1 cellular context compared by ENCODE assay signal in genomic region chr19:55242517-55242916, GRCh38.
TF ChIP-seq lines count a peak whose summit lies in the region.

No MANE protein-coding gene starts in this region.

TF ChIP-seq in H1, 55 proteins besides CTCF, POLR2A, EP300 and RAD21:
- no peak for TF ChIP-seq SRF (IDR thresholded peaks at IDR 0.05; ENCODE audit: low read depth, low read length)
- no peak for TF ChIP-seq USF2 (IDR thresholded peaks at IDR 0.05; ENCODE audit: low read length)
- TF ChIP-seq KDM4A (IDR thresholded peaks at IDR 0.05; ENCODE audit: low read depth, low read length, severe bottlenecking) = no peak
- no peak for TF ChIP-seq HDAC6 (IDR thresholded peaks at IDR 0.05; ENCODE audit: low read depth, low read length)
- no peak for TF ChIP-seq POU5F1 (IDR thresholded peaks at IDR 0.05; ENCODE audit: low read depth, low read length)
